Comparison of ENCODE assay signal across 32 cellular contexts in the genomic region with DNA sequence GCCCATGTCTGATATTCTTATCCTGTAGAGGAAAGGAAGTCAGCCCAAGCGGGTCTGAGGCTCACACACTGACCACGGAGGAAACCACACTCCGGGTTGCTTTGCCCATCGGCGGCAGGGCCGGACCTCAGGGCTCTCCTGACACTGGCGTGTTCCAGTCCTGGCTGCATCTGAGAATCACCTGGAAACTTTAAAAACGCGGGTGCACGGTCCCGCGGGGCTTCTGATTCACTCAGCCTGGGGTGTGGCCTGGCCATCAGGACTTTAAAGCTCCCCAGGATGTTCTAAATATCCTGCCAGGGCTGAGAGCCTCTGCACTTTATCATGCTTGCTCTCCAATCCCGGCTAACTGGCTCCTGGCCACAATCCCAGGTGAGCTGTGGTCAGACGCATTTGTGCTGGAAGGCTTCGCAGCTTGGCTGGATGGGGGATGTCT. TPM values are rescaled to one million over a fixed set of nuclear protein-coding genes. Genes with fewer than 3 reads are reported as not detected.
DNase-seq lines count a peak whose midpoint lies in the region; ATAC-seq, FAIRE-seq and TF ChIP-seq lines count a peak whose summit lies in the region.
"Had no signal": no experiment of that assay in that cellular context is flagged by ENCODE, and none has a peak within 500 bp of the region (broad histone marks: within the 10 kb centered on the region; RNA-seq: fewer than 3 reads in every experiment).

No MANE protein-coding gene starts in this region.

- H3K9me3 ChIP-seq in heart right ventricle: peaks cover 0 to 6% (median 0%) of the 10 kb centered on the region in 11 donors
- no peaks in the 10 kb centered on the region for H3K9me3 ChIP-seq in breast epithelium
- no peaks in the 10 kb centered on the region for H3K9me3 ChIP-seq in left lung

- H3K36me3 ChIP-seq in heart right ventricle (no peaks in the 10 kb centered on the region), breast epithelium (no peaks in the 10 kb centered on the region), left lung (no peaks in the 10 kb centered on the region)
- H3K36me3 ChIP-seq: cardiac muscle cell had no signal

- 65 to 69% methylated on average over 15 of the region's 15 CpGs for WGBS in heart right ventricle, 2 donors

- no peak for TF ChIP-seq POLR2A in breast epithelium (IDR thresholded peaks at IDR 0.05)

- no peak overlapping the region for H3K27ac ChIP-seq in heart right ventricle
- H3K27ac ChIP-seq in breast epithelium: peak overlapping the region; percentile 25 to 44
- H3K27ac ChIP-seq in left lung: no peak overlapping the region
- H3K27ac ChIP-seq: cardiac muscle cell, hepatocyte had no signal

- H3K4me1 ChIP-seq in heart right ventricle (peaks cover 0 to 10% (median 0%) of the 10 kb centered on the region in 9 donors), breast epithelium (no peaks in the 10 kb centered on the region), left lung (no peaks in the 10 kb centered on the region)

- H3K27me3 ChIP-seq in heart right ventricle (peaks cover 0 to 40% (median 5%) of the 10 kb centered on the region in 7 donors), breast epithelium (no peaks in the 10 kb centered on the region), left lung (peaks cover 0 to 24% of the 10 kb centered on the region in 2 donors)
- H3K27me3 ChIP-seq: cardiac muscle cell, hepatocyte had no signal

- H3K4me3 Mint-ChIP-seq in nephron: no peak overlapping the region
- H3K4me3 Mint-ChIP-seq: activated naive CD4-positive, alpha-beta T cell treated with anti-CD3 and anti-CD28 coated beads, Interleukin-2, amount 50 U/mL, for 24 hours; activated T-helper 1 cell treated with anti-CD3 and anti-CD28 coated beads, Interleukin-12 subunit alpha, Interleukin-12 subunit beta, Interleukin-2, Interleukin-4 antibody, amounts not matched to agents 30 ng/mL and 10 ng/mL and 1 ng/mL, durations not matched to agents 14 hours and 24 hours and 36 hours; effector memory CD8-positive, alpha-beta T cell; naive thymus-derived CD4-positive, alpha-beta T cell; T-helper 2 cell treated with Interferon-gamma antibody and Interleukin-4, amounts not matched to agents 5 μg/mL and 100 μg/mL, for 36 hours; type B pancreatic cell; WTC11 had no signal

- DNase-seq in cardiac septum (ENCODE audit: low spot score): peak; percentile 68
- DNase-seq in heart right ventricle: no peak
- DNase-seq in breast epithelium (ENCODE audit: low spot score in 2 of 2): no peak
- DNase-seq in urothelium cell line (ENCODE audit: low spot score): peak; percentile 62
- no peak for DNase-seq in left lung
- DNase-seq in T1000 (lab: John Stamatoyannopoulos, UW): no peak
- DNase-seq: Calu3; cortex of kidney; effector memory CD8-positive, alpha-beta T cell; foreskin melanocyte; KG1; midbrain; MM.1S; naive thymus-derived CD4-positive, alpha-beta T cell; NCI-H510A; NK-92 treated with Interleukin-12 subunit alpha and Interleukin-12 subunit beta, amount 100 ng/mL, for 24 hours; occipital lobe; PC-3; retina had no signal

- peaks cover 2% of the 10 kb centered on the region for H3K9me3 Mint-ChIP-seq in nephron
- H3K9me3 Mint-ChIP-seq: activated naive CD4-positive, alpha-beta T cell treated with anti-CD3 and anti-CD28 coated beads, Interleukin-2, amount 50 U/mL, for 24 hours; activated T-helper 1 cell treated with anti-CD3 and anti-CD28 coated beads, Interleukin-12 subunit alpha, Interleukin-12 subunit beta, Interleukin-2, Interleukin-4 antibody, amounts not matched to agents 30 ng/mL and 10 ng/mL and 1 ng/mL, durations not matched to agents 14 hours and 24 hours and 36 hours; effector memory CD8-positive, alpha-beta T cell; T-helper 2 cell treated with Interferon-gamma antibody and Interleukin-4, amounts not matched to agents 5 μg/mL and 100 μg/mL, for 36 hours; type B pancreatic cell had no signal

- peak overlapping the region in 2 of 3 experiments; percentile 48 to 62 for H3K27ac Mint-ChIP-seq in nephron
- H3K27ac Mint-ChIP-seq: activated naive CD4-positive, alpha-beta T cell treated with anti-CD3 and anti-CD28 coated beads, Interleukin-2, amount 50 U/mL, for 24 hours; activated T-helper 1 cell treated with anti-CD3 and anti-CD28 coated beads, Interleukin-12 subunit alpha, Interleukin-12 subunit beta, Interleukin-2, Interleukin-4 antibody, amounts not matched to agents 30 ng/mL and 10 ng/mL and 1 ng/mL, durations not matched to agents 14 hours and 24 hours and 36 hours; effector memory CD8-positive, alpha-beta T cell; naive thymus-derived CD4-positive, alpha-beta T cell; T-helper 2 cell treated with Interferon-gamma antibody and Interleukin-4, amounts not matched to agents 5 μg/mL and 100 μg/mL, for 36 hours; type B pancreatic cell; WTC11 had no signal

- ATAC-seq in heart right ventricle (no peak), GM18502 (IDR thresholded peaks at IDR 0.05; ENCODE audit: poor library complexity, unreplicated experiment) (no peak), left lung (no peak)
- ATAC-seq: effector memory CD8-positive, alpha-beta T cell; HCT116; left lobe of liver; naive thymus-derived CD4-positive, alpha-beta T cell; PC-3; WTC11 had no signal

- TF ChIP-seq CTCF in heart right ventricle (IDR thresholded peaks at IDR 0.05) (no peak), breast epithelium (IDR thresholded peaks at IDR 0.05) (no peak), nephron (IDR thresholded peaks at IDR 0.05; ENCODE audit: unreplicated experiment in 3 of 3) (no peak), left lung (IDR thresholded peaks at IDR 0.05) (no peak)

- intact Hi-C loops in cardiac septum (cut with DNase I) (no loop called here), heart right ventricle (cut with DNase I) (loop anchor here in 1 of 10 donors (10.0 kb wide), 1 partner anchor 213 kb away; no protein-coding TSS in a partner anchor), breast epithelium (cut with DNase I; ENCODE audit: low total_unique reads) (no loop called here), left lung (cut with DNase I) (no loop called here)

- peaks cover 18% of the 10 kb centered on the region for H3K27me3 Mint-ChIP-seq in nephron (ENCODE audit: low read depth)

- no peak overlapping the region for H3K4me3 ChIP-seq in heart right ventricle
- H3K4me3 ChIP-seq in breast epithelium: no peak overlapping the region
- H3K4me3 ChIP-seq in left lung: no peak overlapping the region
- H3K4me3 ChIP-seq: cardiac muscle cell, hepatocyte had no signal

- peaks cover 31% of the 10 kb centered on the region for H3K4me1 Mint-ChIP-seq in nephron

- FAIRE-seq in urothelium cell line (lab: Jason Lieb, UNC): no peak
- FAIRE-seq: HTR-8/SVneo had no signal

- no peaks in the 10 kb centered on the region for H3K36me3 Mint-ChIP-seq in nephron (ENCODE audit: low read depth)
- H3K36me3 Mint-ChIP-seq: activated naive CD4-positive, alpha-beta T cell treated with anti-CD3 and anti-CD28 coated beads, Interleukin-2, amount 50 U/mL, for 24 hours; naive thymus-derived CD4-positive, alpha-beta T cell; WTC11 had no signal

RNA-seq across cellular contexts. Expression of a gene that starts 47.7 kb away (rescaled TPM):
- total RNA-seq in cardiac septum (0.48 TPM), heart right ventricle (1 to 10 TPM in 2 of 10 donors, under 1 TPM in 8; 0.09 to 1.5 (median 0.66) TPM), breast epithelium (1 to 10 TPM in 1 of 3 donors, under 1 TPM in 1, not detected in 1; 0.32 to 1.0 TPM), left lung (1 to 10 TPM; 1.4 to 1.6 TPM)
- polyA plus RNA-seq in heart right ventricle: under 1 TPM; 0.29 to 0.38 TPM
- total RNA-seq: Calu3, PC-3 had no signal
- polyA plus RNA-seq: BJ; naive thymus-derived CD4-positive, alpha-beta T cell had no signal

Comparison
In these comparisons a context has a peak if more than half of its experiments do, and no peak if none do; other contexts are left out.
1. DNase-seq: peak in cardiac septum (single experiment) and urothelium cell line (single experiment); none in heart right ventricle (0 of 2), breast epithelium (0 of 2), left lung (0 of 2) and T1000 (single experiment).
2. H3K27ac ChIP-seq: peak in breast epithelium (2 of 2); none in heart right ventricle (0 of 10) and left lung (0 of 2).